Comparison of ENCODE assay signal across 1 cellular context in the genomic region with DNA sequence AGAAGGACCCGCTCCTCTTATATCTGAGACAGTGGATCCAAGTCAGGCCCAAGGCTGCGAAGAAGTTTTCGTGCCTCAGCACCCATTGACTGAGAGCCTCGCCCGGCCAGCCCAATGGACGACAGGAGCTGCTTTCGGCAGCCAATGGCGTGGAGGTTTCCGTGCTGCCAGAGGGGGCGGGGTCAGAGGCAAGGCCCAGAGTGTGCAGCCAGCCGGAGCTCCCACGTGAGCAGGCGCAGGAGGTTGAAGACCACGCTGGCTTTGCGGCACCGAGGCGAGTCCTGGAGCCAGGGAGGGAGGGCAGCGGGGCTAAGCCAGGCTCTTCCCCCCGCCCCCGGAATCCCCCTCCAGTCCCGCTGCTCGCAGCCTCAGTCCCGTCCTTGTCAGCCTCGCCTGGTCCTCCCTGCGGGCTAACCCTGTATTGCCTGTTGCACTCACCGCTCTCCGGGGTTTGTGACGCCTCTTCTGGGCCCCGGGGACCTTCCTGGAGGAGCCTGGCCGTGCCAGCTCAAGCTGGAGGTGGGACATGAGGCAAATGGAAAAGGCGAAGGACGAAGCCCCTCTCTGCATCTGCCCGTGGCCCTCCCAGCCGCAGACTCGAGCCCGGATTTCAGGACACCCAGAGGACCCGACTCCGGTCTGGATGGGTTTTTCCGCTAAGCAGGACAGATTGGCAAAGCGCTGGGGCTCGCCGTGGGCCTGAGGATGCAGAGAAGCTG.
TF ChIP-seq lines count a peak whose summit lies in the region.

No MANE protein-coding gene starts in this region.

TF ChIP-seq in GM12878, 131 proteins besides CTCF, POLR2A, EP300 and RAD21:
- no peak for TF ChIP-seq PAX5 (IDR thresholded peaks at IDR 0.05; ENCODE audit: borderline replicate concordance, low read depth, low read length)
- no peak for TF ChIP-seq JUND (IDR thresholded peaks at IDR 0.05; ENCODE audit: low read depth, low read length)
- no peak for TF ChIP-seq ZZZ3 (IDR thresholded peaks at IDR 0.05; ENCODE audit: control insufficient read depth, insufficient read length, low read depth)
- no peak for TF ChIP-seq NBN (IDR thresholded peaks at IDR 0.05)
- no peak for TF ChIP-seq ZBED1 (IDR thresholded peaks at IDR 0.05; ENCODE audit: borderline replicate concordance)
- no peak for TF ChIP-seq EGR1 (IDR thresholded peaks at IDR 0.05; ENCODE audit: borderline replicate concordance in 1 of 2, low read depth in 2 of 2, low read length in 2 of 2)
- no peak for TF ChIP-seq MYC (IDR thresholded peaks at IDR 0.05; ENCODE audit: insufficient read depth, insufficient read length, insufficient replicate concordance, low read length, severe bottlenecking)
- no peak for TF ChIP-seq NRF1 (conservative IDR thresholded peaks at IDR 0.05; ENCODE audit: low read depth, low read length)
- no peak for TF ChIP-seq ZNF622 (IDR thresholded peaks at IDR 0.05)
- no peak for TF ChIP-seq RELA (IDR thresholded peaks at IDR 0.05; ENCODE audit: borderline replicate concordance, partially characterized antibody)
- TF ChIP-seq, protein P1, sequence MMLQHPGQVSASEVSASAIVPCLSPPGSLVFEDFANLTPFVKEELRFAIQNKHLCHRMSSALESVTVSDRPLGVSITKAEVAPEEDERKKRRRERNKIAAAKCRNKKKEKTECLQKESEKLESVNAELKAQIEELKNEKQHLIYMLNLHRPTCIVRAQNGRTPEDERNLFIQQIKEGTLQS (IDR thresholded peaks at IDR 0.05; ENCODE audit: borderline replicate concordance, extremely low read depth, low read depth, low read length), result no peak
- TF ChIP-seq POLR2AphosphoS2 (IDR thresholded peaks at IDR 0.05; ENCODE audit: low read depth, low read length), result no peak
- no peak for TF ChIP-seq ZSCAN29 (IDR thresholded peaks at IDR 0.05)
- TF ChIP-seq SMC3 (IDR thresholded peaks at IDR 0.05; ENCODE audit: borderline replicate concordance, low read length), result no peak
- no peak for TF ChIP-seq MTA2 (IDR thresholded peaks at IDR 0.05; ENCODE audit: low read depth)
- TF ChIP-seq, protein P2, sequence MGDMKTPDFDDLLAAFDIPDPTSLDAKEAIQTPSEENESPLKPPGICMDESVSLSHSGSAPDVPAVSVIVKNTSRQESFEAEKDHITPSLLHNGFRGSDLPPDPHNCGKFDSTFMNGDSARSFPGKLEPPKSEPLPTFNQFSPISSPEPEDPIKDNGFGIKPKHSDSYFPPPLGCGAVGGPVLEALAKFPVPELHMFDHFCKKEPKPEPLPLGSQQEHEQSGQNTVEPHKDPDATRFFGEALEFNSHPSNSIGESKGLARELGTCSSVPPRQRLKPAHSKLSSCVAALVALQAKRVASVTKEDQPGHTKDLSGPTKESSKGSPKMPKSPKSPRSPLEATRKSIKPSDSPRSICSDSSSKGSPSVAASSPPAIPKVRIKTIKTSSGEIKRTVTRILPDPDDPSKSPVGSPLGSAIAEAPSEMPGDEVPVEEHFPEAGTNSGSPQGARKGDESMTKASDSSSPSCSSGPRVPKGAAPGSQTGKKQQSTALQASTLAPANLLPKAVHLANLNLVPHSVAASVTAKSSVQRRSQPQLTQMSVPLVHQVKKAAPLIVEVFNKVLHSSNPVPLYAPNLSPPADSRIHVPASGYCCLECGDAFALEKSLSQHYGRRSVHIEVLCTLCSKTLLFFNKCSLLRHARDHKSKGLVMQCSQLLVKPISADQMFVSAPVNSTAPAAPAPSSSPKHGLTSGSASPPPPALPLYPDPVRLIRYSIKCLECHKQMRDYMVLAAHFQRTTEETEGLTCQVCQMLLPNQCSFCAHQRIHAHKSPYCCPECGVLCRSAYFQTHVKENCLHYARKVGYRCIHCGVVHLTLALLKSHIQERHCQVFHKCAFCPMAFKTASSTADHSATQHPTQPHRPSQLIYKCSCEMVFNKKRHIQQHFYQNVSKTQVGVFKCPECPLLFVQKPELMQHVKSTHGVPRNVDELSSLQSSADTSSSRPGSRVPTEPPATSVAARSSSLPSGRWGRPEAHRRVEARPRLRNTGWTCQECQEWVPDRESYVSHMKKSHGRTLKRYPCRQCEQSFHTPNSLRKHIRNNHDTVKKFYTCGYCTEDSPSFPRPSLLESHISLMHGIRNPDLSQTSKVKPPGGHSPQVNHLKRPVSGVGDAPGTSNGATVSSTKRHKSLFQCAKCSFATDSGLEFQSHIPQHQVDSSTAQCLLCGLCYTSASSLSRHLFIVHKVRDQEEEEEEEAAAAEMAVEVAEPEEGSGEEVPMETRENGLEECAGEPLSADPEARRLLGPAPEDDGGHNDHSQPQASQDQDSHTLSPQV (IDR thresholded peaks at IDR 0.05), result no peak
